ENCODE assay signal across 27 cellular contexts in genomic region chr10:132432176-132432540, GRCh38.
"Had no signal": no experiment of that assay in that cellular context is flagged by ENCODE, and none has a peak within 500 bp of the region (broad histone marks: within the 10 kb centered on the region; RNA-seq: fewer than 3 reads in every experiment).

No MANE protein-coding gene starts in this region.

- DNase-seq: activated CD4-positive, alpha-beta memory T cell treated with anti-CD3 and anti-CD28 coated beads, Interleukin-2, amount 10 ng/mL, durations not matched to agents 7 days and 5 days; activated CD4-positive, alpha-beta T cell treated with anti-CD3 and anti-CD28 coated beads for 36 hours; activated CD4-positive, alpha-beta T cell treated with anti-CD3 and anti-CD28 coated beads, Interleukin-2, amount 50 U/mL, for 1 hour; activated CD4-positive, CD25-positive, alpha-beta regulatory T cell; activated gamma-delta T cell; activated naive CD4-positive, alpha-beta T cell treated with anti-CD3 and anti-CD28 coated beads, Interleukin-2, amount 10 ng/mL, durations not matched to agents 7 days and 5 days; activated naive CD8-positive, alpha-beta T cell treated with anti-CD3 and anti-CD28 coated beads for 36 hours; activated T-cell treated with anti-CD3 and anti-CD28 coated beads for 4 hours; activated T-cell treated with anti-CD3 and anti-CD28 coated beads, Interleukin-2, amount 50 U/mL, for 48 hours; central memory CD4-positive, alpha-beta T cell; MG63; MV-4-11; NCI-H1092 treated with DMSO at 0.1 percent for 48 hours; NCI-H1417 treated with DMSO at 0.1 percent for 48 hours; NCI-H1694; NCI-H2029; NCI-H2107; NCI-H345; NCI-H510A treated with DMSO at 0.1 percent for 48 hours; NCI-H69; NK-92 treated with Interleukin-12 subunit alpha and Interleukin-12 subunit beta, amount 100 ng/mL, for 24 hours; PC-3; SIG-M5; T-helper 1 cell had no signal

- H3K4me3 ChIP-seq: MG63 had no signal

- H3K27me3 ChIP-seq: MG63 had no signal

- H3K9ac ChIP-seq: KMS-11 had no signal

- H3K27ac ChIP-seq: KMS-11, VCaP had no signal

- H3K9me3 ChIP-seq: MG63 had no signal

- H3K36me3 ChIP-seq: MG63 had no signal

- ATAC-seq: activated CD4-positive, alpha-beta T cell treated with anti-CD3 and anti-CD28 coated beads for 36 hours; activated T-helper 17 cell treated with anti-CD3 and anti-CD28 coated beads, Interleukin-2, amount 50 U/mL, for 72 hours; PC-3 had no signal

- H3K4me2 ChIP-seq: KMS-11 had no signal
